ENCODE assay signal across 1 cellular context in genomic region chr7:140533394-140533872, GRCh38.
TF ChIP-seq lines count a peak whose summit lies in the region.

No MANE protein-coding gene starts in this region.

TF ChIP-seq in K562, 482 proteins besides CTCF, POLR2A, EP300 and RAD21 (continued from another document and continues in another):
- TF ChIP-seq ZNF609 (CRISPR knock-in tag; IDR thresholded peaks at IDR 0.05; ENCODE audit: borderline replicate concordance) (no peak), NFE2L1 (tag; IDR thresholded peaks at IDR 0.05; ENCODE audit: borderline replicate concordance, low read depth) (no peak), MEF2A (IDR thresholded peaks at IDR 0.05; ENCODE audit: control insufficient read depth, low read depth, low read length) (no peak), HDAC2 (IDR thresholded peaks at IDR 0.05) (no peak), EGR1 (conservative IDR thresholded peaks at IDR 0.05) (peak; percentile 82), KLF13 (tag; IDR thresholded peaks at IDR 0.05; ENCODE audit: borderline replicate concordance, low read depth) (no peak), NCOA6 (IDR thresholded peaks at IDR 0.05) (no peak), LCOR (CRISPR knock-in tag; IDR thresholded peaks at IDR 0.05) (no peak), ZNF384 (IDR thresholded peaks at IDR 0.05; ENCODE audit: low read depth, low read length) (no peak), GABPB2 (CRISPR knock-in tag; conservative IDR thresholded peaks at IDR 0.05) (no peak), FOXK2 (conservative IDR thresholded peaks at IDR 0.05 in 1 of 2, IDR thresholded peaks at IDR 0.05 in 1 of 2; ENCODE audit: low read depth in 2 of 2) (0 out of 4 replicates have a peak, but pooled peaks of 1 of the 2 experiments have one; percentile 25), GTF2E2 (tag; IDR thresholded peaks at IDR 0.05) (no peak), NCOA4 (IDR thresholded peaks at IDR 0.05; ENCODE audit: partially characterized antibody) (no peak), RBM34 (IDR thresholded peaks at IDR 0.05; ENCODE audit: borderline replicate concordance, insufficient read depth, low read length) (no peak), BRD4 (IDR thresholded peaks at IDR 0.05) (no peak), MED1 (CRISPR knock-in tag; IDR thresholded peaks at IDR 0.05; ENCODE audit: borderline replicate concordance) (no peak), SOX6 (IDR thresholded peaks at IDR 0.05) (peak; percentile 84), CTBP1 (IDR thresholded peaks at IDR 0.05; ENCODE audit: borderline replicate concordance) (0 out of 2 replicates have a peak, but pooled peaks have one; percentile 22), DACH1 (IDR thresholded peaks at IDR 0.05; ENCODE audit: partially characterized antibody) (peak; percentile 78), PPARD (CRISPR knock-in tag; IDR thresholded peaks at IDR 0.05) (no peak), LARP7 (IDR thresholded peaks at IDR 0.05) (no peak), PHB (CRISPR knock-in tag; IDR thresholded peaks at IDR 0.05) (no peak), BCLAF1 (IDR thresholded peaks at IDR 0.05; ENCODE audit: borderline replicate concordance in 1 of 2, control insufficient read depth in 1 of 2, low read depth in 2 of 2, low read length in 1 of 2) (no peak), NR1H2 (CRISPR knock-in tag; IDR thresholded peaks at IDR 0.05) (no peak), ZNF239 (CRISPR knock-in tag; IDR thresholded peaks at IDR 0.05) (no peak), DNMT1 (IDR thresholded peaks at IDR 0.05) (no peak), TEAD4 (IDR thresholded peaks at IDR 0.05; ENCODE audit: low read length) (no peak), TEAD4 (CRISPR knock-in tag; IDR thresholded peaks at IDR 0.05; ENCODE audit: borderline replicate concordance) (no peak), FOXM1 (IDR thresholded peaks at IDR 0.05; ENCODE audit: low read depth) (no peak), FOXM1 (CRISPR knock-in tag; IDR thresholded peaks at IDR 0.05; ENCODE audit: low read depth) (0 out of 2 replicates have a peak, but pooled peaks have one; percentile 22), MAFK (IDR thresholded peaks at IDR 0.05; ENCODE audit: low read length) (no peak), ZNF644 (tag; IDR thresholded peaks at IDR 0.05; ENCODE audit: low read depth) (no peak), CHD2 (IDR thresholded peaks at IDR 0.05; ENCODE audit: low read depth, low read length) (no peak), CBFA2T3 (IDR thresholded peaks at IDR 0.05) (peak; percentile 71), TCF7L2 (IDR thresholded peaks at IDR 0.05; ENCODE audit: low read depth, low read length) (no peak), EP400 (IDR thresholded peaks at IDR 0.05) (no peak), HDGF (IDR thresholded peaks at IDR 0.05) (no peak), ZNF717 (CRISPR knock-in tag; IDR thresholded peaks at IDR 0.05) (no peak)
- TF ChIP-seq, protein P1, sequence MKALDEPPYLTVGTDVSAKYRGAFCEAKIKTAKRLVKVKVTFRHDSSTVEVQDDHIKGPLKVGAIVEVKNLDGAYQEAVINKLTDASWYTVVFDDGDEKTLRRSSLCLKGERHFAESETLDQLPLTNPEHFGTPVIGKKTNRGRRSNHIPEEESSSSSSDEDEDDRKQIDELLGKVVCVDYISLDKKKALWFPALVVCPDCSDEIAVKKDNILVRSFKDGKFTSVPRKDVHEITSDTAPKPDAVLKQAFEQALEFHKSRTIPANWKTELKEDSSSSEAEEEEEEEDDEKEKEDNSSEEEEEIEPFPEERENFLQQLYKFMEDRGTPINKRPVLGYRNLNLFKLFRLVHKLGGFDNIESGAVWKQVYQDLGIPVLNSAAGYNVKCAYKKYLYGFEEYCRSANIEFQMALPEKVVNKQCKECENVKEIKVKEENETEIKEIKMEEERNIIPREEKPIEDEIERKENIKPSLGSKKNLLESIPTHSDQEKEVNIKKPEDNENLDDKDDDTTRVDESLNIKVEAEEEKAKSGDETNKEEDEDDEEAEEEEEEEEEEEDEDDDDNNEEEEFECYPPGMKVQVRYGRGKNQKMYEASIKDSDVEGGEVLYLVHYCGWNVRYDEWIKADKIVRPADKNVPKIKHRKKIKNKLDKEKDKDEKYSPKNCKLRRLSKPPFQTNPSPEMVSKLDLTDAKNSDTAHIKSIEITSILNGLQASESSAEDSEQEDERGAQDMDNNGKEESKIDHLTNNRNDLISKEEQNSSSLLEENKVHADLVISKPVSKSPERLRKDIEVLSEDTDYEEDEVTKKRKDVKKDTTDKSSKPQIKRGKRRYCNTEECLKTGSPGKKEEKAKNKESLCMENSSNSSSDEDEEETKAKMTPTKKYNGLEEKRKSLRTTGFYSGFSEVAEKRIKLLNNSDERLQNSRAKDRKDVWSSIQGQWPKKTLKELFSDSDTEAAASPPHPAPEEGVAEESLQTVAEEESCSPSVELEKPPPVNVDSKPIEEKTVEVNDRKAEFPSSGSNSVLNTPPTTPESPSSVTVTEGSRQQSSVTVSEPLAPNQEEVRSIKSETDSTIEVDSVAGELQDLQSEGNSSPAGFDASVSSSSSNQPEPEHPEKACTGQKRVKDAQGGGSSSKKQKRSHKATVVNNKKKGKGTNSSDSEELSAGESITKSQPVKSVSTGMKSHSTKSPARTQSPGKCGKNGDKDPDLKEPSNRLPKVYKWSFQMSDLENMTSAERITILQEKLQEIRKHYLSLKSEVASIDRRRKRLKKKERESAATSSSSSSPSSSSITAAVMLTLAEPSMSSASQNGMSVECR (CRISPR knock-in tag; IDR thresholded peaks at IDR 0.05) = no peak
- TF ChIP-seq, protein P2, sequence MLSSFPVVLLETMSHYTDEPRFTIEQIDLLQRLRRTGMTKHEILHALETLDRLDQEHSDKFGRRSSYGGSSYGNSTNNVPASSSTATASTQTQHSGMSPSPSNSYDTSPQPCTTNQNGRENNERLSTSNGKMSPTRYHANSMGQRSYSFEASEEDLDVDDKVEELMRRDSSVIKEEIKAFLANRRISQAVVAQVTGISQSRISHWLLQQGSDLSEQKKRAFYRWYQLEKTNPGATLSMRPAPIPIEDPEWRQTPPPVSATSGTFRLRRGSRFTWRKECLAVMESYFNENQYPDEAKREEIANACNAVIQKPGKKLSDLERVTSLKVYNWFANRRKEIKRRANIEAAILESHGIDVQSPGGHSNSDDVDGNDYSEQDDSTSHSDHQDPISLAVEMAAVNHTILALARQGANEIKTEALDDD (IDR thresholded peaks at IDR 0.05) = peak; percentile 71; the same call in 1 of the 2 replicates
- TF ChIP-seq, protein P3, sequence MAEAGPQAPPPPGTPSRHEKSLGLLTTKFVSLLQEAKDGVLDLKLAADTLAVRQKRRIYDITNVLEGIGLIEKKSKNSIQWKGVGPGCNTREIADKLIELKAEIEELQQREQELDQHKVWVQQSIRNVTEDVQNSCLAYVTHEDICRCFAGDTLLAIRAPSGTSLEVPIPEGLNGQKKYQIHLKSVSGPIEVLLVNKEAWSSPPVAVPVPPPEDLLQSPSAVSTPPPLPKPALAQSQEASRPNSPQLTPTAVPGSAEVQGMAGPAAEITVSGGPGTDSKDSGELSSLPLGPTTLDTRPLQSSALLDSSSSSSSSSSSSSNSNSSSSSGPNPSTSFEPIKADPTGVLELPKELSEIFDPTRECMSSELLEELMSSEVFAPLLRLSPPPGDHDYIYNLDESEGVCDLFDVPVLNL (CRISPR knock-in tag; IDR thresholded peaks at IDR 0.05; ENCODE audit: low read depth) = no peak
- TF ChIP-seq, protein P4, sequence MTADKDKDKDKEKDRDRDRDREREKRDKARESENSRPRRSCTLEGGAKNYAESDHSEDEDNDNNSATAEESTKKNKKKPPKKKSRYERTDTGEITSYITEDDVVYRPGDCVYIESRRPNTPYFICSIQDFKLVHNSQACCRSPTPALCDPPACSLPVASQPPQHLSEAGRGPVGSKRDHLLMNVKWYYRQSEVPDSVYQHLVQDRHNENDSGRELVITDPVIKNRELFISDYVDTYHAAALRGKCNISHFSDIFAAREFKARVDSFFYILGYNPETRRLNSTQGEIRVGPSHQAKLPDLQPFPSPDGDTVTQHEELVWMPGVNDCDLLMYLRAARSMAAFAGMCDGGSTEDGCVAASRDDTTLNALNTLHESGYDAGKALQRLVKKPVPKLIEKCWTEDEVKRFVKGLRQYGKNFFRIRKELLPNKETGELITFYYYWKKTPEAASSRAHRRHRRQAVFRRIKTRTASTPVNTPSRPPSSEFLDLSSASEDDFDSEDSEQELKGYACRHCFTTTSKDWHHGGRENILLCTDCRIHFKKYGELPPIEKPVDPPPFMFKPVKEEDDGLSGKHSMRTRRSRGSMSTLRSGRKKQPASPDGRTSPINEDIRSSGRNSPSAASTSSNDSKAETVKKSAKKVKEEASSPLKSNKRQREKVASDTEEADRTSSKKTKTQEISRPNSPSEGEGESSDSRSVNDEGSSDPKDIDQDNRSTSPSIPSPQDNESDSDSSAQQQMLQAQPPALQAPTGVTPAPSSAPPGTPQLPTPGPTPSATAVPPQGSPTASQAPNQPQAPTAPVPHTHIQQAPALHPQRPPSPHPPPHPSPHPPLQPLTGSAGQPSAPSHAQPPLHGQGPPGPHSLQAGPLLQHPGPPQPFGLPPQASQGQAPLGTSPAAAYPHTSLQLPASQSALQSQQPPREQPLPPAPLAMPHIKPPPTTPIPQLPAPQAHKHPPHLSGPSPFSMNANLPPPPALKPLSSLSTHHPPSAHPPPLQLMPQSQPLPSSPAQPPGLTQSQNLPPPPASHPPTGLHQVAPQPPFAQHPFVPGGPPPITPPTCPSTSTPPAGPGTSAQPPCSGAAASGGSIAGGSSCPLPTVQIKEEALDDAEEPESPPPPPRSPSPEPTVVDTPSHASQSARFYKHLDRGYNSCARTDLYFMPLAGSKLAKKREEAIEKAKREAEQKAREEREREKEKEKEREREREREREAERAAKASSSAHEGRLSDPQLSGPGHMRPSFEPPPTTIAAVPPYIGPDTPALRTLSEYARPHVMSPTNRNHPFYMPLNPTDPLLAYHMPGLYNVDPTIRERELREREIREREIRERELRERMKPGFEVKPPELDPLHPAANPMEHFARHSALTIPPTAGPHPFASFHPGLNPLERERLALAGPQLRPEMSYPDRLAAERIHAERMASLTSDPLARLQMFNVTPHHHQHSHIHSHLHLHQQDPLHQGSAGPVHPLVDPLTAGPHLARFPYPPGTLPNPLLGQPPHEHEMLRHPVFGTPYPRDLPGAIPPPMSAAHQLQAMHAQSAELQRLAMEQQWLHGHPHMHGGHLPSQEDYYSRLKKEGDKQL (CRISPR knock-in tag; IDR thresholded peaks at IDR 0.05; ENCODE audit: borderline replicate concordance) = no peak
- TF ChIP-seq, protein P5, sequence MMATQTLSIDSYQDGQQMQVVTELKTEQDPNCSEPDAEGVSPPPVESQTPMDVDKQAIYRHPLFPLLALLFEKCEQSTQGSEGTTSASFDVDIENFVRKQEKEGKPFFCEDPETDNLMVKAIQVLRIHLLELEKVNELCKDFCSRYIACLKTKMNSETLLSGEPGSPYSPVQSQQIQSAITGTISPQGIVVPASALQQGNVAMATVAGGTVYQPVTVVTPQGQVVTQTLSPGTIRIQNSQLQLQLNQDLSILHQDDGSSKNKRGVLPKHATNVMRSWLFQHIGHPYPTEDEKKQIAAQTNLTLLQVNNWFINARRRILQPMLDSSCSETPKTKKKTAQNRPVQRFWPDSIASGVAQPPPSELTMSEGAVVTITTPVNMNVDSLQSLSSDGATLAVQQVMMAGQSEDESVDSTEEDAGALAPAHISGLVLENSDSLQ (IDR thresholded peaks at IDR 0.05) = no peak
